16 cellular contexts compared by ENCODE assay signal in genomic region chr16:49048557-49048956, GRCh38.
DNase-seq lines count a peak whose midpoint lies in the region; ATAC-seq and TF ChIP-seq lines count a peak whose summit lies in the region.
"Had no signal": no experiment of that assay in that cellular context is flagged by ENCODE, and none has a peak within 500 bp of the region (broad histone marks: within the 10 kb centered on the region; RNA-seq: fewer than 3 reads in every experiment).

No MANE protein-coding gene starts in this region.

- TF ChIP-seq RAD21 in IMR-90 (IDR thresholded peaks at IDR 0.05; ENCODE audit: low read length) = no peak

- H2BK5ac ChIP-seq in IMR-90 (ENCODE audit: low read depth, low read length, poor library complexity, severe bottlenecking) = no peak overlapping the region

- no peak overlapping the region for H4K8ac ChIP-seq in IMR-90 (ENCODE audit: low read depth in 2 of 2, low read length in 2 of 2)

- H2BK15ac ChIP-seq in IMR-90 (ENCODE audit: low read depth, low read length) = no peak overlapping the region

- H3K4ac ChIP-seq in IMR-90 (ENCODE audit: low read depth, low read length) = no peak overlapping the region

- no peaks in the 10 kb centered on the region; the same call in 1 of the 2 replicates for H3K27me3 ChIP-seq in IMR-90 (ENCODE audit: control insufficient read depth, insufficient read depth, low read length)
- H3K27me3 ChIP-seq: BE2C, gastrocnemius medialis, pancreas, Peyer's patch had no signal

- H3K9me3 ChIP-seq in IMR-90 (ENCODE audit: control insufficient read depth, insufficient read depth, low read length) = no peaks in the 10 kb centered on the region
- H3K9me3 ChIP-seq: BE2C, gastrocnemius medialis, pancreas, Peyer's patch, thoracic aorta had no signal

- no CpG with 5 or more reads among the region's 4 CpGs for WGBS in IMR-90 (ENCODE audit: extremely low coverage in 2 of 2, insufficient read length in 1 of 2), 2 experiments

- no peak overlapping the region for H3K23ac ChIP-seq in IMR-90 (ENCODE audit: low read depth, low read length)

- no peak overlapping the region for H2AK5ac ChIP-seq in IMR-90 (ENCODE audit: low read depth, low read length)

- no peak overlapping the region for H3K9ac ChIP-seq in IMR-90 (ENCODE audit: low read depth, low read length)

- no peak overlapping the region for H2AFZ ChIP-seq in IMR-90 (replicated peaks; ENCODE audit: low read length, poor library complexity)

- in situ Hi-C loops in IMR-90 (cut with MboI; ENCODE audit: low sequenced_read_pairs) = no loop called here

- H3K14ac ChIP-seq in IMR-90 (replicated peaks; ENCODE audit: low read depth, low read length) = no peak overlapping the region

- no peaks in the 10 kb centered on the region for H3K36me3 ChIP-seq in IMR-90 (ENCODE audit: control insufficient read depth, insufficient read depth, low read length)
- H3K36me3 ChIP-seq: BE2C, gastrocnemius medialis, pancreas, Peyer's patch, thoracic aorta had no signal

- no peak overlapping the region for H3K56ac ChIP-seq in IMR-90 (ENCODE audit: extremely low read depth, insufficient read depth, low read length)

- ATAC-seq in IMR-90 (ENCODE audit: low read depth) = no peak
- ATAC-seq: gastrocnemius medialis, pancreas had no signal

- no peak overlapping the region for H2BK20ac ChIP-seq in IMR-90 (ENCODE audit: low read depth, low read length)

- no peaks in the 10 kb centered on the region for H3K79me1 ChIP-seq in IMR-90 (ENCODE audit: low read depth in 1 of 2, low read length in 2 of 2)

- POLR2A ChIA-PET in IMR-90 (lab: Charles Lee; ENCODE audit: unreplicated experiment) = no interaction called here

- no peaks in the 10 kb centered on the region for H4K20me1 ChIP-seq in IMR-90 (ENCODE audit: insufficient read depth, low read length)

- H4K91ac ChIP-seq in IMR-90 (ENCODE audit: insufficient read depth, low read depth, low read length) = no peak overlapping the region

- BruUV-seq in IMR-90 (replicated peaks; lab: Mats Ljungman, UMichigan) = no TSS peak

- no peak overlapping the region for H2AK9ac ChIP-seq in IMR-90 (replicated peaks; ENCODE audit: low read depth, low read length, poor library complexity)

- H3K4me3 ChIP-seq in IMR-90 (ENCODE audit: insufficient read depth, low read depth, low read length) = no peak overlapping the region
- H3K4me3 ChIP-seq: gastrocnemius medialis, pancreas, Peyer's patch, thoracic aorta had no signal

- CTCF ChIA-PET in IMR-90 (lab: Yijun Ruan, JAX) = no interaction called here

- intact Hi-C loops in IMR-90 (cut with micrococcal nuclease) = no loop called here

- H2BK120ac ChIP-seq in IMR-90 (ENCODE audit: low read depth, low read length) = no peak overlapping the region

- H4K5ac ChIP-seq in IMR-90 (ENCODE audit: low read depth, low read length) = no peak overlapping the region

- H3K4me2 ChIP-seq in IMR-90 (ENCODE audit: low read depth, low read length) = no peak overlapping the region

- H3K27ac ChIP-seq in IMR-90 (ENCODE audit: insufficient read depth, low read length) (no peak overlapping the region), angular gyrus (ENCODE audit: low read depth, low read length) (peak overlapping the region; percentile 77), substantia nigra (ENCODE audit: low read depth, low read length, poor library complexity, severe bottlenecking) (peak overlapping the region; percentile 62)
- H3K27ac ChIP-seq: gastrocnemius medialis, pancreas, Peyer's patch, thoracic aorta had no signal

- DNase-seq in IMR-90 (peak; percentile 1), foreskin melanocyte (peak; percentile 2), substantia nigra (lab: John Stamatoyannopoulos, UW) (peak in 29 of 49 donors; percentile 3 to 55 (median 19)), NCI-H1930 (lab: John Stamatoyannopoulos, UW) (no peak), COLO668 (lab: John Stamatoyannopoulos, UW; ENCODE audit: unreplicated experiment) (no peak), NCI-H345 (lab: John Stamatoyannopoulos, UW) (no peak)
- DNase-seq: activated CD4-positive, alpha-beta memory T cell treated with anti-CD3 and anti-CD28 coated beads for 36 hours; activated T-cell treated with anti-CD3 and anti-CD28 coated beads, Interleukin-2, amount 50 U/mL, for 1 hour; BE2C; gastrocnemius medialis; NCI-H1092 treated with DMSO at 0.1 percent for 48 hours; pancreas; Peyer's patch; stimulated activated CD4-positive, alpha-beta T cell treated with anti-CD3 and anti-CD28 coated beads, Interleukin-4, amount 100 ng/mL, for 24 hours had no signal

- no peak overlapping the region for H3K18ac ChIP-seq in IMR-90 (ENCODE audit: low read depth, low read length)

- no peaks in the 10 kb centered on the region for H3K9me1 ChIP-seq in IMR-90 (ENCODE audit: insufficient read depth, low read length)

- dilution Hi-C loops in IMR-90 (cut with HindIII; ENCODE audit: low sequenced_read_pairs, unreplicated experiment) = no loop called here

- no peaks in the 10 kb centered on the region for H3K4me1 ChIP-seq in IMR-90 (ENCODE audit: control insufficient read depth, insufficient read depth, low read length)
- H3K4me1 ChIP-seq: BE2C, pancreas, Peyer's patch had no signal

- no peak for TF ChIP-seq CTCF in IMR-90 (conservative IDR thresholded peaks at IDR 0.05; ENCODE audit: low read depth, low read length)

- no peak for TF ChIP-seq POLR2A in IMR-90 (IDR thresholded peaks at IDR 0.05; ENCODE audit: low read depth, low read length)

TF ChIP-seq in IMR-90, 13 proteins besides CTCF, POLR2A, EP300 and RAD21:
- TF ChIP-seq MAZ (IDR thresholded peaks at IDR 0.05; ENCODE audit: borderline replicate concordance, low read depth, low read length) (no peak), RCOR1 (IDR thresholded peaks at IDR 0.05; ENCODE audit: insufficient replicate concordance, low read length) (no peak), ELK1 (IDR thresholded peaks at IDR 0.05; ENCODE audit: borderline replicate concordance, low read depth, low read length) (no peak), BHLHE40 (IDR thresholded peaks at IDR 0.05; ENCODE audit: low read depth, low read length) (no peak), RFX5 (IDR thresholded peaks at IDR 0.05; ENCODE audit: low read depth, low read length) (no peak)

Comparison
In these comparisons a context has a peak if more than half of its experiments do, and no peak if none do; other contexts are left out.
1. DNase-seq: peak in IMR-90 (single experiment), foreskin melanocyte (single experiment) and substantia nigra (29 of 49); none in NCI-H1930 (0 of 2), COLO668 (single experiment) and NCI-H345 (single experiment).